ENCODE assay signal across 23 cellular contexts in genomic region chr2:179876266-179876665, GRCh38. TPM values are rescaled to one million over a fixed set of nuclear protein-coding genes. Genes with fewer than 3 reads are reported as not detected.
DNase-seq lines count a peak whose midpoint lies in the region; ATAC-seq and TF ChIP-seq lines count a peak whose summit lies in the region.
"Had no signal": no experiment of that assay in that cellular context is flagged by ENCODE, and none has a peak within 500 bp of the region (broad histone marks: within the 10 kb centered on the region; RNA-seq: fewer than 3 reads in every experiment).

No MANE protein-coding gene starts in this region.

- ATAC-seq in DND-41 (ENCODE audit: insufficient read depth, low read depth) (no peak), left lobe of liver (peak; percentile 20), GM18873 (IDR thresholded peaks at IDR 0.05; ENCODE audit: low FRiP score, unreplicated experiment) (no peak)
- no peak for ATAC-seq in activated naive CD4-positive, alpha-beta T cell treated with anti-CD3 and anti-CD28 coated beads, Interleukin-2, amount 50 U/mL, for 72 hours
- ATAC-seq: upper lobe of right lung had no signal

- H4K20me1 ChIP-seq in DND-41 (ENCODE audit: insufficient read depth, low read length): no peaks in the 10 kb centered on the region

- H3K9me3 ChIP-seq in DND-41 (ENCODE audit: insufficient read depth, low read length, severe bottlenecking) (no peaks in the 10 kb centered on the region), WERI-Rb-1 (ENCODE audit: severe bottlenecking) (no peaks in the 10 kb centered on the region)
- H3K9me3 ChIP-seq: upper lobe of right lung had no signal

- no peaks in the 10 kb centered on the region for H3K4me1 ChIP-seq in DND-41 (ENCODE audit: insufficient read depth, low read length)
- H3K4me1 ChIP-seq: upper lobe of right lung had no signal

- no peaks in the 10 kb centered on the region for H3K79me2 ChIP-seq in DND-41 (ENCODE audit: insufficient read depth, low read length)

- no peaks in the 10 kb centered on the region for H3K9me3 Mint-ChIP-seq in activated naive CD4-positive, alpha-beta T cell treated with anti-CD3 and anti-CD28 coated beads, Interleukin-2, amount 50 U/mL, for 72 hours
- H3K9me3 Mint-ChIP-seq: activated CD4-positive, alpha-beta T cell treated with anti-CD3 and anti-CD28 coated beads, Interleukin-2, amount 10 ng/mL, durations not matched to agents 24 days and 14 days; HFFc6; T-cell had no signal

- no peaks in the 10 kb centered on the region for H3K36me3 Mint-ChIP-seq in activated naive CD4-positive, alpha-beta T cell treated with anti-CD3 and anti-CD28 coated beads, Interleukin-2, amount 50 U/mL, for 72 hours
- H3K36me3 Mint-ChIP-seq: T-cell had no signal

- peak; percentile 18 for TF ChIP-seq CTCF in DND-41 (IDR thresholded peaks at IDR 0.05; ENCODE audit: borderline replicate concordance, extremely low read depth, low read length, poor library complexity, severe bottlenecking)
- TF ChIP-seq CTCF in WERI-Rb-1 (IDR thresholded peaks at IDR 0.05; ENCODE audit: low read depth, low read length): peak; percentile 24; the same call in 1 of the 2 replicates
- no peak for TF ChIP-seq CTCF in GM10266 (IDR thresholded peaks at IDR 0.05; ENCODE audit: control insufficient read depth, insufficient read depth, low read depth, missing control alignments)

- no peak for DNase-seq in DND-41
- peak; percentile 49 for DNase-seq in NAMALWA (ENCODE audit: low spot score)
- no peak for DNase-seq in WERI-Rb-1
- no peak for DNase-seq in left lobe of liver (ENCODE audit: low spot score)
- DNase-seq in putamen (ENCODE audit: low spot score): no peak
- DNase-seq in activated naive CD4-positive, alpha-beta T cell treated with anti-CD3 and anti-CD28 coated beads, Interleukin-2, amount 50 U/mL, for 72 hours (ENCODE audit: low spot score in 2 of 2): no peak
- no peak for DNase-seq in GM10266 (ENCODE audit: extremely low spot score)
- DNase-seq: activated CD4-positive, alpha-beta T cell treated with anti-CD3 and anti-CD28 coated beads, Interleukin-2, amount 10 ng/mL, durations not matched to agents 24 days and 14 days; activated CD8-positive, alpha-beta memory T cell treated with anti-CD3 and anti-CD28 coated beads, Interleukin-2, amount 50 U/mL, for 48 hours; activated effector memory CD4-positive, alpha-beta T cell treated with anti-CD3 and anti-CD28 coated beads, Interleukin-2, amount 50 U/mL, for 16 hours; COR-L47; dorsolateral prefrontal cortex; HFFc6; hippocampal formation; islet precursor cell; retina; T-cell; upper lobe of right lung had no signal

- no peak overlapping the region for H3K9ac ChIP-seq in DND-41 (ENCODE audit: low read depth, low read length)

- H3K36me3 ChIP-seq in DND-41 (ENCODE audit: insufficient read depth, low read length) (no peaks in the 10 kb centered on the region), WERI-Rb-1 (no peaks in the 10 kb centered on the region)
- H3K36me3 ChIP-seq: cardiac muscle cell, upper lobe of right lung had no signal

- H3K27ac Mint-ChIP-seq in activated naive CD4-positive, alpha-beta T cell treated with anti-CD3 and anti-CD28 coated beads, Interleukin-2, amount 50 U/mL, for 72 hours: no peak overlapping the region
- H3K27ac Mint-ChIP-seq: activated CD4-positive, alpha-beta T cell treated with anti-CD3 and anti-CD28 coated beads, Interleukin-2, amount 10 ng/mL, durations not matched to agents 24 days and 14 days; B cell; HFFc6; T-cell had no signal

- H3K27ac ChIP-seq in DND-41 (ENCODE audit: low read length) (no peak overlapping the region), WERI-Rb-1 (no peak overlapping the region)
- H3K27ac ChIP-seq: cardiac muscle cell, dorsolateral prefrontal cortex, epithelial cell of prostate, upper lobe of right lung had no signal

- H3K4me3 ChIP-seq in DND-41 (ENCODE audit: low read depth in 1 of 2, low read length in 2 of 2) (no peak overlapping the region), WERI-Rb-1 (ENCODE audit: low read depth, low read length) (no peak overlapping the region)
- H3K4me3 ChIP-seq: cardiac muscle cell, dorsolateral prefrontal cortex, lung, upper lobe of right lung had no signal

- no peak overlapping the region for H3K4me2 ChIP-seq in DND-41 (ENCODE audit: insufficient read depth, low read length)

- H2AFZ ChIP-seq in DND-41 (ENCODE audit: low read depth, low read length): no peak overlapping the region

- H3K27me3 ChIP-seq in DND-41 (ENCODE audit: insufficient read depth, low read length, poor library complexity) (no peaks in the 10 kb centered on the region), WERI-Rb-1 (ENCODE audit: insufficient read depth, low read depth, severe bottlenecking) (no peaks in the 10 kb centered on the region)
- H3K27me3 ChIP-seq: dorsolateral prefrontal cortex, upper lobe of right lung had no signal

RNA-seq across cellular contexts. Expression of gene ZNF385B, which starts 14.9 kb away (rescaled TPM):
- 8.3 TPM for total RNA-seq in left lobe of liver
- not detected for total RNA-seq in activated naive CD4-positive, alpha-beta T cell treated with anti-CD3 and anti-CD28 coated beads, Interleukin-2, amount 50 U/mL, for 72 hours
- total RNA-seq: activated CD4-positive, alpha-beta T cell treated with anti-CD3 and anti-CD28 coated beads, Interleukin-2, amount 10 ng/mL, durations not matched to agents 24 days and 14 days; B cell had no signal
